In genomic region chr6:170080828-170081368, GRCh38 we compare ENCODE assay signal across 10 cellular contexts.
DNase-seq lines count a peak whose midpoint lies in the region; ATAC-seq and TF ChIP-seq lines count a peak whose summit lies in the region.
"Had no signal": no experiment of that assay in that cellular context is flagged by ENCODE, and none has a peak within 500 bp of the region (broad histone marks: within the 10 kb centered on the region; RNA-seq: fewer than 3 reads in every experiment).

No MANE protein-coding gene starts in this region.

- no peak overlapping the region for H3K27ac Mint-ChIP-seq in H9
- H3K27ac Mint-ChIP-seq in osteocyte (ENCODE audit: unreplicated experiment), result no peak overlapping the region

- no peaks in the 10 kb centered on the region for H3K79me2 ChIP-seq in H9 (ENCODE audit: insufficient read depth, low read length)

- H3K4me1 Mint-ChIP-seq in H9 (peaks cover 0 to 5% of the 10 kb centered on the region in 2 experiments; a peak in 1 of 4 replicates), osteocyte (ENCODE audit: unreplicated experiment) (no peaks in the 10 kb centered on the region)

- H2BK15ac ChIP-seq in H9 (ENCODE audit: low read depth, low read length), result no peak overlapping the region

- no TSS peak for BruUV-seq in A673 (replicated peaks; lab: Mats Ljungman, UMichigan)

- DNase-seq in H9, result peak; percentile 21
- DNase-seq in NCI-H2196 (lab: John Stamatoyannopoulos, UW; ENCODE audit: unreplicated experiment), result peak; percentile 13
- DNase-seq in osteocyte (ENCODE audit: extremely low spot score, unreplicated experiment), result peak; percentile 75
- no peak for DNase-seq in A673 (ENCODE audit: low spot score)
- no peak for DNase-seq in dermis blood vessel endothelial cell
- DNase-seq: activated gamma-delta T cell, mesenchymal stem cell had no signal

- no peak overlapping the region for H2BK120ac ChIP-seq in H9 (ENCODE audit: low read depth, low read length, poor library complexity, severe bottlenecking)

- POLR2A ChIA-PET in A673 (lab: Charles Lee; ENCODE audit: low non-redundant PET), result no interaction called here

- H3K27ac ChIP-seq in H9 (ENCODE audit: insufficient read length, low read depth, low read length) (no peak overlapping the region), ectodermal cell (ENCODE audit: insufficient read depth, low read depth, low read length, poor library complexity, severe bottlenecking) (peak overlapping the region; percentile 83), A673 (ENCODE audit: low read depth, low read length, poor library complexity, severe bottlenecking) (no peak overlapping the region)

- H3K18ac ChIP-seq in H9 (ENCODE audit: insufficient read length, low read depth, low read length), result no peak overlapping the region

- CTCF ChIA-PET in A673 (lab: Charles Lee), result no interaction called here

- ATAC-seq in esophagus mucosa (no peak), HG02970 (IDR thresholded peaks at IDR 0.05; ENCODE audit: low FRiP score, unreplicated experiment) (no peak)

- no peak overlapping the region for H3K4me2 ChIP-seq in H9 (ENCODE audit: insufficient read depth, insufficient read length, low read length)

- no peak overlapping the region for H3K4me3 Mint-ChIP-seq in H9
- no peak overlapping the region for H3K4me3 Mint-ChIP-seq in osteocyte (ENCODE audit: unreplicated experiment)

- H3K4ac ChIP-seq in H9 (ENCODE audit: low read depth, low read length), result no peak overlapping the region

- H2AK5ac ChIP-seq in H9 (ENCODE audit: insufficient read length, low read length), result no peak overlapping the region

- TF ChIP-seq CTCF in H9 (conservative IDR thresholded peaks at IDR 0.05) (no peak), osteocyte (IDR thresholded peaks at IDR 0.05) (no peak), A673 (conservative IDR thresholded peaks at IDR 0.05; ENCODE audit: low read depth, low read length) (no peak)

- no peak overlapping the region for H4K8ac ChIP-seq in H9 (replicated peaks; ENCODE audit: insufficient read length, low read depth, low read length)

- H3K4me3 ChIP-seq in ectodermal cell (ENCODE audit: insufficient read depth, low read depth, low read length) (no peak overlapping the region), A673 (ENCODE audit: low read depth, low read length, poor library complexity, severe bottlenecking) (no peak overlapping the region)

- no CpG with 5 or more reads among the region's 26 CpGs for WGBS in H9 (ENCODE audit: extremely low coverage, insufficient read length, low lambda C conversion rate)
- WGBS in ectodermal cell, 2 experiments, result 32 to 37% methylated on average over 24 to 25 of the region's 26 CpGs

- H3K36me3 Mint-ChIP-seq in H9 (ENCODE audit: insufficient read depth in 1 of 3, low read depth in 3 of 3) (peaks cover 3 to 6% (median 4%) of the 10 kb centered on the region in 3 experiments), osteocyte (ENCODE audit: unreplicated experiment) (no peaks in the 10 kb centered on the region)

- no peaks in the 10 kb centered on the region for H3K23me2 ChIP-seq in H9 (ENCODE audit: insufficient read length, low read depth, low read length, poor library complexity, severe bottlenecking)

- H3K36me3 ChIP-seq in ectodermal cell (ENCODE audit: control insufficient read depth, insufficient read depth, low read length) (no peaks in the 10 kb centered on the region), A673 (ENCODE audit: insufficient read depth, low read length, poor library complexity, severe bottlenecking) (no peaks in the 10 kb centered on the region)

- no peak overlapping the region for H4K5ac ChIP-seq in H9 (ENCODE audit: insufficient read length, low read depth, low read length)

- H3T11ph ChIP-seq in H9 (ENCODE audit: low read length), result no peak overlapping the region

- H3K56ac ChIP-seq in H9 (ENCODE audit: insufficient read length, low read depth, low read length), result no peak overlapping the region

- H3K27me3 Mint-ChIP-seq in H9 (ENCODE audit: low read depth), result peaks cover 4% of the 10 kb centered on the region; the same call in 1 of the 2 replicates
- H3K27me3 Mint-ChIP-seq in osteocyte (ENCODE audit: unreplicated experiment), result peaks cover 2% of the 10 kb centered on the region

- no peak overlapping the region for H2BK12ac ChIP-seq in H9 (ENCODE audit: insufficient read length, low read depth, low read length)

- H3K14ac ChIP-seq in H9 (ENCODE audit: insufficient read depth, low read length), result no peak overlapping the region

- no peak overlapping the region for H4K91ac ChIP-seq in H9 (ENCODE audit: insufficient read length, low read depth, low read length)

- no peak overlapping the region for H3K23ac ChIP-seq in H9 (ENCODE audit: insufficient read length, low read depth, low read length)

- no peak overlapping the region for H2BK20ac ChIP-seq in H9 (ENCODE audit: low read depth, low read length, poor library complexity, severe bottlenecking)

- H3K79me1 ChIP-seq in H9 (ENCODE audit: insufficient read depth, low read depth, low read length, poor library complexity, severe bottlenecking), result no peaks in the 10 kb centered on the region

- H2AFZ ChIP-seq in H9 (ENCODE audit: low read length), result no peak overlapping the region

- H3K27me3 ChIP-seq in H9 (ENCODE audit: insufficient read depth, low read length) (no peaks in the 10 kb centered on the region), ectodermal cell (ENCODE audit: control insufficient read depth, insufficient read depth, low read length, poor library complexity, severe bottlenecking) (peaks cover 5% of the 10 kb centered on the region), A673 (replicated peaks; ENCODE audit: insufficient read depth, low read depth, low read length, poor library complexity) (no peaks in the 10 kb centered on the region)

- H3K4me1 ChIP-seq in H9 (ENCODE audit: insufficient read depth, low read length) (no peaks in the 10 kb centered on the region), ectodermal cell (ENCODE audit: control insufficient read depth, insufficient read depth, low read length) (peaks cover 27% of the 10 kb centered on the region), A673 (ENCODE audit: insufficient read depth, low read length, poor library complexity, severe bottlenecking) (no peaks in the 10 kb centered on the region)

- peaks cover 12 to 16% of the 10 kb centered on the region in 2 experiments for H3K9me3 Mint-ChIP-seq in H9
- H3K9me3 Mint-ChIP-seq in osteocyte (ENCODE audit: unreplicated experiment), result peaks cover 13% of the 10 kb centered on the region

- intact Hi-C loops in A673 (cut with micrococcal nuclease; ENCODE audit: unreplicated experiment), result no loop called here

- H4K20me1 ChIP-seq in H9 (ENCODE audit: control insufficient read depth, insufficient read depth, insufficient read length), result no peaks in the 10 kb centered on the region

- H3K9me3 ChIP-seq in H9 (ENCODE audit: control insufficient read depth, low read depth, low read length) (peaks cover 7% of the 10 kb centered on the region), ectodermal cell (ENCODE audit: control insufficient read depth, low read length) (no peaks in the 10 kb centered on the region), A673 (ENCODE audit: low read depth, low read length, poor library complexity, severe bottlenecking) (no peaks in the 10 kb centered on the region)

- no peak overlapping the region for H3K9ac ChIP-seq in H9 (ENCODE audit: extremely low read depth, insufficient read length, low read length)

- no peak overlapping the region for H2BK5ac ChIP-seq in H9 (ENCODE audit: insufficient read length, low read length)

Comparison
In these comparisons a context has a peak if more than half of its experiments do, and no peak if none do; other contexts are left out.
1. DNase-seq: peak in H9 (single experiment), NCI-H2196 (single experiment) and osteocyte (single experiment); none in A673 (single experiment) and dermis blood vessel endothelial cell (single experiment).